In the genomic region with DNA sequence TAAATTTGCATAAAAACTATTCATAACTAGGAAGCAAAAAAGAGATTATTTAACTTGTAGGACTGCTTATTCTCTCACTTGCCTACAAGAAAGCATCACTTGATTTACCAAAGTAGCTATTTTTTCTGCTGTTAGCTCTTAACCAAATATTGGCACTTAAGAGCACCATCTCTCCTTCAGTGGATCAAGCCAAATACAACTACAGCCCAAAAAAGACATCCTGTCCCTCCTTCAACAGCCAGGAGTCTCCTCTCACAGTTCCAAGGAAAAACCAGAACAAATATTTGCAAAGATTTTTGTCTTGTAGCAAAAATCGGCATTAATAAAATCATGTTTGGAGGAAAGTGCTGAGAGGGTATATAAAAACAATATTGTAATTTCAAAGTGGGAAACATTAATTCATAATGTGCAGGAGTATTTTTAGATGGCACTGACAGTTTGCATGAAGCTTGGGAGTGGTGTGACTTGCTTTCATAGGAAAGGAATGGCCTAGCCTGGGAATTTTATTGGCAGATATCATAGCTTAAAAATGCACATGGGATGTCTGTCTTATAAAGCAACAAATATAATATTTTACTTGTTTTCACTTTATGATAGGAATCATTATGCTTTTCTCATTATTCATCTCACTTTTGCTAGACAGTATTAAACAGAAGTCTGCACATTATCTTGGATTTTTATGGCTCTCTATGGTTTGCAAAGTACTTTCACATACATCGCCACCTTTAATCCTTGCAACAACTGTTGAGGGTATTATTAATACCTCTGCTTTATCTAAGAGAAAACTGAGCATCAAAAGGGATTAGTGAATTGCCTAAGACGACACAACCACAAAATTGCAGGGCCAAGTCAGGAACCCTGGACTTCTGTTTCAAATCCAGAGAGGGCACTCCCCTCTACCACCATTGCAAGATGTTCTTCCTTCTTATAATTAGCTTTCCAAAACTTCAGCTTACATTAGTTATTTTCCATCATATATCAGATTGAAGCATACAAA, we compare ENCODE assay signal across 24 cellular contexts.
DNase-seq lines count a peak whose midpoint lies in the region; ATAC-seq, FAIRE-seq and TF ChIP-seq lines count a peak whose summit lies in the region.
"Had no signal": no experiment of that assay in that cellular context is flagged by ENCODE, and none has a peak within 500 bp of the region (broad histone marks: within the 10 kb centered on the region; RNA-seq: fewer than 3 reads in every experiment).

No MANE protein-coding gene starts in this region.

- no peaks in the 10 kb centered on the region for H3K36me3 Mint-ChIP-seq in HFFc6 (ENCODE audit: low read depth)
- H3K36me3 Mint-ChIP-seq in chondrocyte (ENCODE audit: low read depth), result no peaks in the 10 kb centered on the region
- H3K36me3 Mint-ChIP-seq: activated naive CD4-positive, alpha-beta T cell treated with anti-CD3 and anti-CD28 coated beads, Interleukin-2, amount 50 U/mL, for 24 hours; stimulated activated naive B cell treated with anti-CD40 and anti-IgM and Interleukin-4, amounts not matched to agents 10 μg/mL and 1 μg/mL and 100 μg/mL, for 72 hours had no signal

- DNase-seq in D721Med (ENCODE audit: insufficient read length, low spot score) (no peak), HFFc6 (peak; percentile 8), chondrocyte (ENCODE audit: low spot score) (no peak), osteoblast (ENCODE audit: insufficient read length, low spot score, missing footprints) (no peak), NCI-H2081 (lab: John Stamatoyannopoulos, UW) (no peak)
- DNase-seq in effector CD8-positive, alpha-beta T cell (lab: John Stamatoyannopoulos, UW), result no peak
- DNase-seq: activated CD4-positive, alpha-beta T cell treated with anti-CD3 and anti-CD28 coated beads for 48 hours; H7; islet precursor cell; NCI-H2081 treated with DMSO at 0.1 percent for 48 hours; NCI-H2227 treated with DMSO at 0.1 percent for 48 hours; stimulated activated naive B cell treated with anti-CD40 and anti-IgM and Interleukin-4, amounts not matched to agents 10 μg/mL and 1 μg/mL and 100 μg/mL, for 72 hours; T1000; upper lobe of left lung; WERI-Rb-1 had no signal

- no peaks in the 10 kb centered on the region for H3K36me3 ChIP-seq in osteoblast (ENCODE audit: insufficient read depth, low read length)
- H3K36me3 ChIP-seq: breast epithelium, upper lobe of left lung, WERI-Rb-1 had no signal

- H3K4me3 Mint-ChIP-seq in HFFc6 (no peak overlapping the region), chondrocyte (ENCODE audit: unreplicated experiment) (no peak overlapping the region)
- H3K4me3 Mint-ChIP-seq: activated naive CD4-positive, alpha-beta T cell treated with anti-CD3 and anti-CD28 coated beads, Interleukin-2, amount 50 U/mL, for 24 hours; stimulated activated naive B cell treated with anti-CD40 and anti-IgM and Interleukin-4, amounts not matched to agents 10 μg/mL and 1 μg/mL and 100 μg/mL, for 72 hours had no signal

- no peaks in the 10 kb centered on the region for H4K20me1 ChIP-seq in osteoblast (ENCODE audit: insufficient read depth, low read length)

- ATAC-seq in HG03521 (IDR thresholded peaks at IDR 0.05; ENCODE audit: unreplicated experiment) (no peak), GM21447 (IDR thresholded peaks at IDR 0.05; ENCODE audit: unreplicated experiment) (no peak)
- ATAC-seq: GM12878; stimulated activated naive B cell treated with anti-CD40 and anti-IgM and Interleukin-4, amounts not matched to agents 10 μg/mL and 1 μg/mL and 100 μg/mL, for 72 hours had no signal

- H3K9me3 Mint-ChIP-seq in HFFc6 (no peaks in the 10 kb centered on the region), chondrocyte (ENCODE audit: low read depth) (no peaks in the 10 kb centered on the region)
- H3K9me3 Mint-ChIP-seq: activated naive CD4-positive, alpha-beta T cell treated with anti-CD3 and anti-CD28 coated beads, Interleukin-2, amount 50 U/mL, for 24 hours; stimulated activated naive B cell treated with anti-CD40 and anti-IgM and Interleukin-4, amounts not matched to agents 10 μg/mL and 1 μg/mL and 100 μg/mL, for 72 hours had no signal

- FAIRE-seq in D721Med (lab: Jason Lieb, UNC), result peak; percentile 51
- FAIRE-seq: GM12878, RCC 7860 had no signal

- TF ChIP-seq CTCF in D721Med (IDR thresholded peaks at IDR 0.05; ENCODE audit: insufficient read depth, missing control alignments), result no peak
- TF ChIP-seq CTCF in HFFc6 (IDR thresholded peaks at IDR 0.05), result no peak
- TF ChIP-seq CTCF in chondrocyte (IDR thresholded peaks at IDR 0.05), result no peak
- TF ChIP-seq CTCF in osteoblast (IDR thresholded peaks at IDR 0.05; ENCODE audit: extremely low read depth, low read depth, low read length), result no peak

- H3K9me3 ChIP-seq in osteoblast (ENCODE audit: low read depth, low read length), result no peaks in the 10 kb centered on the region
- H3K9me3 ChIP-seq: breast epithelium, upper lobe of left lung had no signal

- H3K4me2 ChIP-seq in osteoblast (ENCODE audit: insufficient read depth, low read length), result peak overlapping the region; percentile 9
- H3K4me2 ChIP-seq: KMS-11 had no signal

- no peaks in the 10 kb centered on the region for H3K27me3 ChIP-seq in osteoblast (ENCODE audit: insufficient read depth, low read length)
- H3K27me3 ChIP-seq: breast epithelium, upper lobe of left lung had no signal

- H3K27ac ChIP-seq in osteoblast (ENCODE audit: low read depth, low read length), result peak overlapping the region; percentile 43
- H3K27ac ChIP-seq: breast epithelium, C4-2B, KMS-11, upper lobe of left lung, WERI-Rb-1 had no signal

- H2AFZ ChIP-seq in osteoblast (ENCODE audit: low read length), result no peak overlapping the region

- H3K27ac Mint-ChIP-seq in HFFc6 (no peak overlapping the region), chondrocyte (ENCODE audit: unreplicated experiment) (peak overlapping the region; percentile 36)
- H3K27ac Mint-ChIP-seq: activated naive CD4-positive, alpha-beta T cell treated with anti-CD3 and anti-CD28 coated beads, Interleukin-2, amount 50 U/mL, for 24 hours; activated T-helper 2 cell treated with anti-CD3 and anti-CD28 coated beads, Interferon-gamma antibody, Interleukin-2, Interleukin-4, amounts not matched to agents 10 μg/mL and 5 μg/mL and 100 μg/mL, durations not matched to agents 14 hours and 24 hours and 36 hours; stimulated activated naive B cell treated with anti-CD40 and anti-IgM and Interleukin-4, amounts not matched to agents 10 μg/mL and 1 μg/mL and 100 μg/mL, for 72 hours had no signal

- H3K4me1 Mint-ChIP-seq in HFFc6 (ENCODE audit: low read depth) (peaks cover 50% of the 10 kb centered on the region), chondrocyte (ENCODE audit: low read depth) (peaks cover 57% of the 10 kb centered on the region)
- H3K4me1 Mint-ChIP-seq: activated naive CD4-positive, alpha-beta T cell treated with anti-CD3 and anti-CD28 coated beads, Interleukin-2, amount 50 U/mL, for 24 hours; stimulated activated naive B cell treated with anti-CD40 and anti-IgM and Interleukin-4, amounts not matched to agents 10 μg/mL and 1 μg/mL and 100 μg/mL, for 72 hours had no signal

- no peak overlapping the region for H3K4me3 ChIP-seq in osteoblast (ENCODE audit: insufficient read depth, low read length)
- H3K4me3 ChIP-seq: breast epithelium, GM12878, upper lobe of left lung had no signal

- no peaks in the 10 kb centered on the region for H3K27me3 Mint-ChIP-seq in HFFc6 (ENCODE audit: insufficient read depth)
- H3K27me3 Mint-ChIP-seq in chondrocyte (ENCODE audit: low read depth), result no peaks in the 10 kb centered on the region
- H3K27me3 Mint-ChIP-seq: activated naive CD4-positive, alpha-beta T cell treated with anti-CD3 and anti-CD28 coated beads, Interleukin-2, amount 50 U/mL, for 24 hours; stimulated activated naive B cell treated with anti-CD40 and anti-IgM and Interleukin-4, amounts not matched to agents 10 μg/mL and 1 μg/mL and 100 μg/mL, for 72 hours had no signal

- H3K4me1 ChIP-seq in osteoblast (ENCODE audit: insufficient read depth, low read length), result peaks cover 58% of the 10 kb centered on the region
- H3K4me1 ChIP-seq: breast epithelium, upper lobe of left lung had no signal

- H3K79me2 ChIP-seq in osteoblast (ENCODE audit: insufficient read depth, low read length), result no peaks in the 10 kb centered on the region
